25 cellular contexts compared by ENCODE assay signal in genomic region chr12:43294881-43295280, GRCh38.
"Had no signal": no experiment of that assay in that cellular context is flagged by ENCODE, and none has a peak within 500 bp of the region (broad histone marks: within the 10 kb centered on the region; RNA-seq: fewer than 3 reads in every experiment).

No MANE protein-coding gene starts in this region.

- H3K27ac ChIP-seq: colonic mucosa, left ventricle myocardium inferior, lower lobe of right lung, spleen, testis, tibial nerve, upper lobe of right lung had no signal

- H3K9me3 Mint-ChIP-seq: stimulated activated naive CD8-positive, alpha-beta T cell treated with anti-CD3 and anti-CD28 coated beads, Interleukin-15, amount 100 ng/mL, for 72 hours had no signal

- H3K36me3 Mint-ChIP-seq: memory B cell; natural killer cell treated with Interleukin-12 subunit alpha and Interleukin-12 subunit beta and Interleukin-15 and Interleukin-18, amount 100 ng/mL, for 72 hours; stimulated activated naive B cell treated with anti-CD40 and anti-IgM and Interleukin-4, amounts not matched to agents 10 μg/mL and 1 μg/mL and 100 μg/mL, for 72 hours had no signal

- H3K36me3 ChIP-seq: colonic mucosa, left ventricle myocardium inferior, lower lobe of right lung, spleen, tibial nerve, upper lobe of right lung had no signal

- H3K27ac Mint-ChIP-seq: endodermal cell; memory B cell; natural killer cell treated with Interleukin-12 subunit alpha and Interleukin-12 subunit beta and Interleukin-15 and Interleukin-18, amount 100 ng/mL, for 72 hours; stimulated activated naive B cell treated with anti-CD40 and anti-IgM and Interleukin-4, amounts not matched to agents 10 μg/mL and 1 μg/mL and 100 μg/mL, for 72 hours; stimulated activated naive CD8-positive, alpha-beta T cell treated with anti-CD3 and anti-CD28 coated beads, Interleukin-15, amount 100 ng/mL, for 72 hours had no signal

- H3K27me3 Mint-ChIP-seq: natural killer cell treated with Interleukin-12 subunit alpha and Interleukin-12 subunit beta and Interleukin-15 and Interleukin-18, amount 100 ng/mL, for 72 hours; stimulated activated naive CD8-positive, alpha-beta T cell treated with anti-CD3 and anti-CD28 coated beads, Interleukin-15, amount 100 ng/mL, for 72 hours had no signal

- H3K4me1 Mint-ChIP-seq: endodermal cell; memory B cell; stimulated activated naive B cell treated with anti-CD40 and anti-IgM and Interleukin-4, amounts not matched to agents 10 μg/mL and 1 μg/mL and 100 μg/mL, for 72 hours; stimulated activated naive CD8-positive, alpha-beta T cell treated with anti-CD3 and anti-CD28 coated beads, Interleukin-15, amount 100 ng/mL, for 72 hours had no signal

- H3K4me3 ChIP-seq: colonic mucosa, left ventricle myocardium inferior, lower lobe of right lung, spleen, testis, tibial nerve, upper lobe of right lung had no signal

- H3K4me3 Mint-ChIP-seq: endodermal cell; memory B cell; natural killer cell treated with Interleukin-12 subunit alpha and Interleukin-12 subunit beta and Interleukin-15 and Interleukin-18, amount 100 ng/mL, for 72 hours; stimulated activated naive B cell treated with anti-CD40 and anti-IgM and Interleukin-4, amounts not matched to agents 10 μg/mL and 1 μg/mL and 100 μg/mL, for 72 hours; stimulated activated naive CD8-positive, alpha-beta T cell treated with anti-CD3 and anti-CD28 coated beads, Interleukin-15, amount 100 ng/mL, for 72 hours had no signal

- H3K9me3 ChIP-seq: colonic mucosa, left ventricle myocardium inferior, lower lobe of right lung, spleen, testis, tibial nerve, upper lobe of right lung had no signal

- DNase-seq: colonic mucosa; effector CD4-positive, alpha-beta T cell; endodermal cell; erythroblast; glutamatergic neuron; kidney; left cardiac atrium; left ventricle myocardium inferior; lower lobe of right lung; midbrain; posterior cingulate gyrus; spleen; stimulated activated CD4-positive, alpha-beta T cell treated with anti-CD3 and anti-CD28 coated beads, Interleukin-15, amount 100 ng/mL, for 24 hours; stimulated activated CD4-positive, alpha-beta T cell treated with anti-CD3 and anti-CD28 coated beads, Interleukin-1b, Interleukin-23, amount 100 ng/mL, for 48 hours; stimulated activated CD4-positive, alpha-beta T cell treated with anti-CD3 and anti-CD28 coated beads, Interleukin-4, amount 100 ng/mL, for 24 hours; stimulated activated naive B cell treated with anti-CD40 and anti-IgM and Interleukin-4, amounts not matched to agents 10 μg/mL and 1 μg/mL and 100 μg/mL, for 72 hours; stimulated activated naive CD8-positive, alpha-beta T cell treated with anti-CD3 and anti-CD28 coated beads, Interleukin-15, amount 100 ng/mL, for 72 hours; testis; upper lobe of right lung had no signal

- H3K27me3 ChIP-seq: colonic mucosa, spleen, testis, tibial nerve, upper lobe of right lung had no signal

- H3K4me1 ChIP-seq: colonic mucosa, lower lobe of right lung, spleen, testis, upper lobe of right lung had no signal

- ATAC-seq: left cardiac atrium; lower lobe of right lung; natural killer cell treated with Interleukin-12 subunit alpha and Interleukin-12 subunit beta and Interleukin-15 and Interleukin-18, amount 100 ng/mL, for 72 hours; sciatic nerve; stimulated activated naive B cell treated with anti-CD40 and anti-IgM and Interleukin-4, amounts not matched to agents 10 μg/mL and 1 μg/mL and 100 μg/mL, for 72 hours; stimulated activated naive CD8-positive, alpha-beta T cell treated with anti-CD3 and anti-CD28 coated beads, Interleukin-15, amount 100 ng/mL, for 72 hours; upper lobe of right lung had no signal

- FAIRE-seq: endothelial cell of umbilical vein, frontal cortex, kidney had no signal
